ENCODE assay signal across 13 cellular contexts in the genomic region with DNA sequence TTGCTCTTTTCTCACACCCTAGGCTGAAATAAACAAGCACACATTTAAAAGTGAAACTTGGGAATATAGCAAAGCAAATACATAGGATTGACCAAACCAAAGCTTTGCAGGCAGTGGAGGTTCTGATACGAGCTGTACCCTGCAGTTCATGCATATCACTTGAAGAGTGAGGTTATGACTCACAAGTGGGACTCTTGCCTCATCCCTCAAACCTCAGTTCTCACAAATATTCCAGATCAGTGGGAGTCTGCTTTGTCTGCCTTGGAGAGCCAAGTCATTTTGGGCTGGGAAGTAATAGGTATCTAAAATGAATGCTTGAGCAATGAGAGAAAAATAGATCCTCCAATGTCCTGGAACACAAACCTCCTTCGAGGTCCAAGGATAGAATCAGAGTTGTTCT.
DNase-seq lines count a peak whose midpoint lies in the region; ATAC-seq and TF ChIP-seq lines count a peak whose summit lies in the region.
"Had no signal": no experiment of that assay in that cellular context is flagged by ENCODE, and none has a peak within 500 bp of the region (broad histone marks: within the 10 kb centered on the region; RNA-seq: fewer than 3 reads in every experiment).

No MANE protein-coding gene starts in this region.

- DNase-seq in DMS53 (lab: John Stamatoyannopoulos, UW) (peak; percentile 77), NB4 (ENCODE audit: low read depth) (peak; percentile 15), osteoblast (ENCODE audit: insufficient read length, low spot score, missing footprints) (no peak)
- no peak for DNase-seq in activated CD4-positive, alpha-beta T cell treated with anti-CD3 and anti-CD28 coated beads, Interleukin-2, amount 10 ng/mL, durations not matched to agents 24 days and 14 days
- no peak for DNase-seq in activated effector memory CD4-positive, alpha-beta T cell treated with Interleukin-2 at 50 U/mL for 16 hours
- DNase-seq in natural killer cell treated with Interleukin-12 subunit alpha and Interleukin-12 subunit beta and Interleukin-15 and Interleukin-18, amount 100 ng/mL, for 72 hours (ENCODE audit: low spot score) = no peak
- DNase-seq: Calu3, glutamatergic neuron, NCI-H187 treated with DMSO at 0.1 percent for 48 hours had no signal

- ATAC-seq in esophagus mucosa = peak; percentile 37
- no peak for ATAC-seq in HG03469 (IDR thresholded peaks at IDR 0.05; ENCODE audit: unreplicated experiment)
- ATAC-seq in natural killer cell treated with Interleukin-12 subunit alpha and Interleukin-12 subunit beta and Interleukin-15 and Interleukin-18, amount 100 ng/mL, for 72 hours = no peak

- H2AFZ ChIP-seq in osteoblast (ENCODE audit: low read length) = no peak overlapping the region

- H3K4me3 ChIP-seq in NB4 (ENCODE audit: low read depth, low read length) (no peak overlapping the region), osteoblast (ENCODE audit: insufficient read depth, low read length) (no peak overlapping the region)
- H3K4me3 ChIP-seq: thyroid gland had no signal

- no peak for TF ChIP-seq CTCF in NB4 (IDR thresholded peaks at IDR 0.05; ENCODE audit: low read depth, low read length)
- no peak for TF ChIP-seq CTCF in osteoblast (IDR thresholded peaks at IDR 0.05; ENCODE audit: extremely low read depth, low read depth, low read length)

- H3K27ac Mint-ChIP-seq in activated CD4-positive, alpha-beta T cell treated with anti-CD3 and anti-CD28 coated beads, Interleukin-2, amount 10 ng/mL, durations not matched to agents 24 days and 14 days = no peak overlapping the region
- H3K27ac Mint-ChIP-seq in natural killer cell treated with Interleukin-12 subunit alpha and Interleukin-12 subunit beta and Interleukin-15 and Interleukin-18, amount 100 ng/mL, for 72 hours = no peak overlapping the region
- H3K27ac Mint-ChIP-seq: brain had no signal

- H3K27ac ChIP-seq in osteoblast (ENCODE audit: low read depth, low read length) = no peak overlapping the region
- H3K27ac ChIP-seq: thyroid gland had no signal

- peaks cover 3% of the 10 kb centered on the region for H3K9me3 Mint-ChIP-seq in activated CD4-positive, alpha-beta T cell treated with anti-CD3 and anti-CD28 coated beads, Interleukin-2, amount 10 ng/mL, durations not matched to agents 24 days and 14 days
- peaks cover 5% of the 10 kb centered on the region for H3K9me3 Mint-ChIP-seq in natural killer cell treated with Interleukin-12 subunit alpha and Interleukin-12 subunit beta and Interleukin-15 and Interleukin-18, amount 100 ng/mL, for 72 hours

- no peaks in the 10 kb centered on the region for H3K27me3 ChIP-seq in osteoblast (ENCODE audit: insufficient read depth, low read length)
- H3K27me3 ChIP-seq: thyroid gland had no signal

- no peak overlapping the region for H3K4me3 Mint-ChIP-seq in activated CD4-positive, alpha-beta T cell treated with anti-CD3 and anti-CD28 coated beads, Interleukin-2, amount 10 ng/mL, durations not matched to agents 24 days and 14 days
- H3K4me3 Mint-ChIP-seq in natural killer cell treated with Interleukin-12 subunit alpha and Interleukin-12 subunit beta and Interleukin-15 and Interleukin-18, amount 100 ng/mL, for 72 hours = no peak overlapping the region
- H3K4me3 Mint-ChIP-seq: brain had no signal

- no peaks in the 10 kb centered on the region for H3K4me1 Mint-ChIP-seq in activated CD4-positive, alpha-beta T cell treated with anti-CD3 and anti-CD28 coated beads, Interleukin-2, amount 10 ng/mL, durations not matched to agents 24 days and 14 days
- no peaks in the 10 kb centered on the region for H3K4me1 Mint-ChIP-seq in natural killer cell treated with Interleukin-12 subunit alpha and Interleukin-12 subunit beta and Interleukin-15 and Interleukin-18, amount 100 ng/mL, for 72 hours (ENCODE audit: low read depth in 2 of 2)

- intact Hi-C loops in activated CD4-positive, alpha-beta T cell treated with anti-CD3 and anti-CD28 coated beads, Interleukin-2, amount 10 ng/mL, durations not matched to agents 24 days and 14 days (cut with micrococcal nuclease) = no loop called here

- H3K9me3 ChIP-seq in osteoblast (ENCODE audit: low read depth, low read length) = no peaks in the 10 kb centered on the region
- H3K9me3 ChIP-seq: thyroid gland had no signal

- peaks cover 4% of the 10 kb centered on the region for H3K4me1 ChIP-seq in osteoblast (ENCODE audit: insufficient read depth, low read length)
- H3K4me1 ChIP-seq: thyroid gland had no signal

- H3K36me3 Mint-ChIP-seq in activated CD4-positive, alpha-beta T cell treated with anti-CD3 and anti-CD28 coated beads, Interleukin-2, amount 10 ng/mL, durations not matched to agents 24 days and 14 days (ENCODE audit: low read depth) = no peaks in the 10 kb centered on the region
- H3K36me3 Mint-ChIP-seq in natural killer cell treated with Interleukin-12 subunit alpha and Interleukin-12 subunit beta and Interleukin-15 and Interleukin-18, amount 100 ng/mL, for 72 hours = no peaks in the 10 kb centered on the region
- H3K36me3 Mint-ChIP-seq: brain had no signal

- H3K27me3 Mint-ChIP-seq in activated CD4-positive, alpha-beta T cell treated with anti-CD3 and anti-CD28 coated beads, Interleukin-2, amount 10 ng/mL, durations not matched to agents 24 days and 14 days = no peaks in the 10 kb centered on the region
- no peaks in the 10 kb centered on the region for H3K27me3 Mint-ChIP-seq in natural killer cell treated with Interleukin-12 subunit alpha and Interleukin-12 subunit beta and Interleukin-15 and Interleukin-18, amount 100 ng/mL, for 72 hours

- no peaks in the 10 kb centered on the region for H3K79me2 ChIP-seq in osteoblast (ENCODE audit: insufficient read depth, low read length)

- H3K36me3 ChIP-seq in osteoblast (ENCODE audit: insufficient read depth, low read length) = no peaks in the 10 kb centered on the region
- H3K36me3 ChIP-seq: thyroid gland had no signal

- H3K4me2 ChIP-seq in osteoblast (ENCODE audit: insufficient read depth, low read length) = peak overlapping the region; percentile 44

- TF ChIP-seq POLR2A in NB4 (IDR thresholded peaks at IDR 0.05; ENCODE audit: extremely low read depth, insufficient read length) = no peak

- H4K20me1 ChIP-seq in osteoblast (ENCODE audit: insufficient read depth, low read length) = no peaks in the 10 kb centered on the region

Comparison
In these comparisons a context has a peak if more than half of its experiments do, and no peak if none do; other contexts are left out.
1. DNase-seq: peak in DMS53 (single experiment) and NB4 (single experiment); none in osteoblast (single experiment), activated CD4-positive, alpha-beta T cell treated with anti-CD3 and anti-CD28 coated beads, Interleukin-2, amount 10 ng/mL, durations not matched to agents 24 days and 14 days (single experiment), activated effector memory CD4-positive, alpha-beta T cell treated with Interleukin-2 at 50 U/mL for 16 hours (single experiment) and natural killer cell treated with Interleukin-12 subunit alpha and Interleukin-12 subunit beta and Interleukin-15 and Interleukin-18, amount 100 ng/mL, for 72 hours (single experiment).